Comparison of ENCODE assay signal across 8 cellular contexts in the genomic region with DNA sequence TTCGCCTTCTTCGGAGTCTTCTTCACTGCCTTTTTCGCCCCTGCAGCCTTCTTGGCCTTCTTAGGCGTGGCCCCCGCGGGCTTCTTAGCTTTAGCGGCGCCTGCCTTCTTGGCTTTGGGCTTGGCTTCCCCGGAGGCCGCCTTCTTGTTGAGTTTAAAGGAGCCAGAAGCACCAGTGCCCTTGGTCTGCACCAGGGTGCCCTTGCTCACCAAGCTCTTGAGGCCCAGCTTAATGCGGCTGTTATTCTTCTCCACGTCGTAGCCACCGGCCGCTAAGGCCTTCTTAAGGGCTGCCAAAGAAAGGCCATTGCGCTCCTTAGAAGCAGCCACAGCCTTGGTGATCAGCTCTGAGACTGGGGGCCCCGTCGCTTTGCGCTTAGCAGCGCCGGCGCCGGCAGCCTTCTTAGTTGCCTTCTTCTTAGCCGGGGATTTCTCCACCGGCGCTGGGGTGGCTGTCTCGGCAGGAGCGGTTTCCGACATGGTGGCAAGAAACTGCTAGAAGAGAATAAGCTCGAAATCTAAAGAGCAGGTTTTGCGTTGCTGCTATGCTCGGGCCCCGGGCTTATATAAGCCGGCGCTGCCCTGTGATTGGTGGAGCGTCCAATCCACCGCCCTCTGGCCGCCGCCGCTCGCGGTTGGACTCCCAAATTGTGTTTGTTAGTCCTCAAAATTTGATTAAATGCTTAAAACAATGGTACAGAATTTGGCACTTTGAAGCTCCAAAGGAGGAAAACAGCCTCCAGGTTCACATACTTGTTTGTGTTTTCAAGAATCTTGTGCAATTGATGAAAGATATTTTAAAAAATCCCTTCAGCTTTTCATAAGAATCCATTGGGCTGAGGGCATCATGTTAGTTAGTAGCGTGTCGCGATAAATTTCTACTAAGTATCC. TPM values are rescaled to one million over a fixed set of nuclear protein-coding genes. Genes with fewer than 3 reads are reported as not detected.
DNase-seq lines count a peak whose midpoint lies in the region; ATAC-seq and TF ChIP-seq lines count a peak whose summit lies in the region.

No MANE protein-coding gene starts in this region.

- H3K9me3 ChIP-seq in mesodermal cell (ENCODE audit: control insufficient read depth, low read length), result peaks cover 7% of the 10 kb centered on the region

- no peaks in the 10 kb centered on the region for H3K9me3 Mint-ChIP-seq in stimulated activated effector memory CD8-positive, alpha-beta T cell treated with anti-CD3 and anti-CD28 coated beads, Interleukin-12 subunit alpha, Interleukin-12 subunit beta, amount 100 ng/mL, for 72 hours

- peaks cover 49% of the 10 kb centered on the region for H3K36me3 Mint-ChIP-seq in stimulated activated effector memory CD8-positive, alpha-beta T cell treated with anti-CD3 and anti-CD28 coated beads, Interleukin-12 subunit alpha, Interleukin-12 subunit beta, amount 100 ng/mL, for 72 hours

- TF ChIP-seq POLR2A in GM18505 (IDR thresholded peaks at IDR 0.05; ENCODE audit: borderline replicate concordance, extremely low read depth, insufficient read depth, insufficient read length), result no peak

- WGBS in mesodermal cell (ENCODE audit: insufficient coverage in 2 of 2), 2 experiments, result 1 to 6% methylated on average over 34 to 44 of the region's 45 CpGs

- peaks cover 2% of the 10 kb centered on the region for H3K4me1 ChIP-seq in mesodermal cell (ENCODE audit: control insufficient read depth, insufficient read depth, low read length, poor library complexity, severe bottlenecking)

- peak overlapping the region; percentile 62 for H3K4me3 ChIP-seq in mesodermal cell (ENCODE audit: extremely low read depth, insufficient read depth, low read length, poor library complexity, severe bottlenecking)

- peak overlapping the region; percentile 85 for H3K27ac ChIP-seq in mesodermal cell (ENCODE audit: low read depth, low read length, severe bottlenecking)

- H3K27ac Mint-ChIP-seq in stimulated activated effector memory CD8-positive, alpha-beta T cell treated with anti-CD3 and anti-CD28 coated beads, Interleukin-12 subunit alpha, Interleukin-12 subunit beta, amount 100 ng/mL, for 72 hours, result peak overlapping the region; percentile 94

- DNase-seq in EH (ENCODE audit: low read depth), result peak; percentile 87
- peak; percentile 84 for DNase-seq in NCI-H345 (lab: John Stamatoyannopoulos, UW)
- peak; percentile 44 to 49 for DNase-seq in activated CD4-positive, alpha-beta T cell treated with anti-CD3 and anti-CD28 coated beads, Interleukin-2, amount 50 U/mL, for 4 hours
- peak; percentile 53 for DNase-seq in effector CD8-positive, alpha-beta T cell (lab: John Stamatoyannopoulos, UW)
- DNase-seq in stimulated activated effector memory CD8-positive, alpha-beta T cell treated with anti-CD3 and anti-CD28 coated beads, Interleukin-12 subunit alpha, Interleukin-12 subunit beta, amount 100 ng/mL, for 72 hours (ENCODE audit: low spot score in 2 of 2), result peak; percentile 53 to 93

- peak; percentile 29 for ATAC-seq in HG02885 (IDR thresholded peaks at IDR 0.05; ENCODE audit: poor library complexity, unreplicated experiment)
- peak; percentile 59 for ATAC-seq in stimulated activated effector memory CD8-positive, alpha-beta T cell treated with anti-CD3 and anti-CD28 coated beads, Interleukin-12 subunit alpha, Interleukin-12 subunit beta, amount 100 ng/mL, for 72 hours
- no peak for ATAC-seq in GM18505 (IDR thresholded peaks at IDR 0.05; ENCODE audit: unreplicated experiment)

- H3K4me1 Mint-ChIP-seq in stimulated activated effector memory CD8-positive, alpha-beta T cell treated with anti-CD3 and anti-CD28 coated beads, Interleukin-12 subunit alpha, Interleukin-12 subunit beta, amount 100 ng/mL, for 72 hours, result peaks cover 58% of the 10 kb centered on the region

- H3K36me3 ChIP-seq in mesodermal cell (ENCODE audit: control insufficient read depth, insufficient read depth, low read length), result no peaks in the 10 kb centered on the region

- H3K4me3 Mint-ChIP-seq in stimulated activated effector memory CD8-positive, alpha-beta T cell treated with anti-CD3 and anti-CD28 coated beads, Interleukin-12 subunit alpha, Interleukin-12 subunit beta, amount 100 ng/mL, for 72 hours, result peak overlapping the region; percentile 79

RNA-seq across cellular contexts. Expression of a gene that starts 44.9 kb away (rescaled TPM):
- not detected for polyA plus RNA-seq in mesodermal cell (2013, experiment 1 of 2)
- not detected for polyA plus RNA-seq in mesodermal cell (2013, experiment 2 of 2)
